Comparison of ENCODE assay signal across 8 cellular contexts in genomic region chr19:13796301-13797057, GRCh38. TPM values are rescaled to one million over a fixed set of nuclear protein-coding genes. Genes with fewer than 3 reads are reported as not detected.
DNase-seq lines count a peak whose midpoint lies in the region; TF ChIP-seq lines count a peak whose summit lies in the region.

No MANE protein-coding gene starts in this region.

- DNase-seq in AG08396 (ENCODE audit: low spot score) (peak; percentile 92), HCEC 1CT (peak; percentile 96), glutamatergic neuron (no peak), osteocyte (ENCODE audit: extremely low spot score, unreplicated experiment) (peak; percentile 86), NCI-H524 treated with DMSO at 0.1 percent for 48 hours (lab: John Stamatoyannopoulos, UW) (no peak), NCI-H345 treated with DMSO at 0.1 percent for 48 hours (lab: John Stamatoyannopoulos, UW; ENCODE audit: unreplicated experiment) (no peak), activated gamma-delta T cell treated with Interleukin-2 at 50 U/mL for 16 hours (no peak)
- DNase-seq in activated CD4-positive, alpha-beta memory T cell treated with anti-CD3 and anti-CD28 coated beads for 36 hours = peak; percentile 32

- H3K9me3 Mint-ChIP-seq in activated CD4-positive, alpha-beta memory T cell treated with anti-CD3 and anti-CD28 coated beads for 36 hours = no peaks in the 10 kb centered on the region
- H3K9me3 Mint-ChIP-seq in glutamatergic neuron (ENCODE audit: unreplicated experiment) = peaks cover 5% of the 10 kb centered on the region
- no peaks in the 10 kb centered on the region for H3K9me3 Mint-ChIP-seq in osteocyte (ENCODE audit: unreplicated experiment)

- TF ChIP-seq CTCF in glutamatergic neuron (IDR thresholded peaks at IDR 0.05; ENCODE audit: partially characterized antibody, unreplicated experiment) = no peak
- TF ChIP-seq CTCF in osteocyte (IDR thresholded peaks at IDR 0.05) = peak; percentile 41

- CTCF ChIA-PET in activated CD4-positive, alpha-beta memory T cell treated with anti-CD3 and anti-CD28 coated beads for 36 hours (lab: Charles Lee) = interaction anchor here (1.0 to 2.7 kb wide), 4 partner anchors 12 to 83 kb away, joined by 3 to 20 read pairs (median 4); no protein-coding TSS in a partner anchor

- peak overlapping the region; percentile 45 for H3K27ac Mint-ChIP-seq in activated CD4-positive, alpha-beta memory T cell treated with anti-CD3 and anti-CD28 coated beads for 36 hours
- H3K27ac Mint-ChIP-seq in glutamatergic neuron (ENCODE audit: unreplicated experiment) (peak overlapping the region; percentile 14), osteocyte (ENCODE audit: unreplicated experiment) (peak overlapping the region; percentile 75)

- no peaks in the 10 kb centered on the region for H3K36me3 Mint-ChIP-seq in activated CD4-positive, alpha-beta memory T cell treated with anti-CD3 and anti-CD28 coated beads for 36 hours
- H3K36me3 Mint-ChIP-seq in glutamatergic neuron (ENCODE audit: unreplicated experiment) = peaks cover 6% of the 10 kb centered on the region
- H3K36me3 Mint-ChIP-seq in osteocyte (ENCODE audit: unreplicated experiment) = peaks cover 9% of the 10 kb centered on the region

- peak overlapping the region; percentile 74 for H3K4me3 Mint-ChIP-seq in activated CD4-positive, alpha-beta memory T cell treated with anti-CD3 and anti-CD28 coated beads for 36 hours
- peak overlapping the region; percentile 90 for H3K4me3 Mint-ChIP-seq in glutamatergic neuron (ENCODE audit: unreplicated experiment)
- peak overlapping the region; percentile 73 for H3K4me3 Mint-ChIP-seq in osteocyte (ENCODE audit: unreplicated experiment)

- H3K4me1 Mint-ChIP-seq in activated CD4-positive, alpha-beta memory T cell treated with anti-CD3 and anti-CD28 coated beads for 36 hours (ENCODE audit: low read depth) = peaks cover 18% of the 10 kb centered on the region
- H3K4me1 Mint-ChIP-seq in glutamatergic neuron (ENCODE audit: low read depth, unreplicated experiment) (peaks cover 1% of the 10 kb centered on the region), osteocyte (ENCODE audit: unreplicated experiment) (peaks cover 39% of the 10 kb centered on the region)

- POLR2A ChIA-PET in activated CD4-positive, alpha-beta memory T cell treated with anti-CD3 and anti-CD28 coated beads for 36 hours (lab: Charles Lee) = interaction anchor here (1.4 to 2.7 kb wide), 3 partner anchors 8 to 50 kb away, joined by 3 to 10 read pairs (median 4); partner anchors contain the start of gene C19orf53

- H3K27me3 Mint-ChIP-seq in activated CD4-positive, alpha-beta memory T cell treated with anti-CD3 and anti-CD28 coated beads for 36 hours = no peaks in the 10 kb centered on the region
- peaks cover 11% of the 10 kb centered on the region for H3K27me3 Mint-ChIP-seq in glutamatergic neuron (ENCODE audit: unreplicated experiment)
- no peaks in the 10 kb centered on the region for H3K27me3 Mint-ChIP-seq in osteocyte (ENCODE audit: unreplicated experiment)

- intact Hi-C loops in activated CD4-positive, alpha-beta memory T cell treated with anti-CD3 and anti-CD28 coated beads for 36 hours (cut with micrococcal nuclease) = no loop called here

RNA-seq across cellular contexts. Expression of gene ZSWIM4, which starts 1.2 kb away (rescaled TPM):
- 10 to 100 TPM in 1 of 2 experiments, 1 to 10 TPM in 1; 9.2 to 10.2 TPM for total RNA-seq in activated CD4-positive, alpha-beta memory T cell treated with anti-CD3 and anti-CD28 coated beads for 36 hours
- total RNA-seq in glutamatergic neuron (ENCODE audit: unreplicated experiment) = 46.0 TPM
- total RNA-seq in osteocyte = 14.0 and 15.1 TPM in 2 replicates

RNA-seq across cellular contexts. Expression of gene C19orf53, which starts 22.2 kb away (rescaled TPM):
- 100 to 1,000 TPM; 124 to 142 TPM for total RNA-seq in activated CD4-positive, alpha-beta memory T cell treated with anti-CD3 and anti-CD28 coated beads for 36 hours
- total RNA-seq in glutamatergic neuron (ENCODE audit: unreplicated experiment) (68.3 TPM), osteocyte (82.4 and 86.6 TPM in 2 replicates)

RNA-seq across cellular contexts. Expression of gene MRI1, which starts 32.2 kb away (rescaled TPM):
- 10 to 100 TPM; 17.7 to 19.3 TPM for total RNA-seq in activated CD4-positive, alpha-beta memory T cell treated with anti-CD3 and anti-CD28 coated beads for 36 hours
- total RNA-seq in glutamatergic neuron (ENCODE audit: unreplicated experiment) (21.9 TPM), osteocyte (18.6 and 22.5 TPM in 2 replicates)

Comparison
In these comparisons a context has a peak if more than half of its experiments do, and no peak if none do; other contexts are left out.
1. DNase-seq: peak in AG08396 (single experiment), HCEC 1CT (single experiment), activated CD4-positive, alpha-beta memory T cell treated with anti-CD3 and anti-CD28 coated beads for 36 hours (single experiment) and osteocyte (single experiment); none in glutamatergic neuron (single experiment), NCI-H524 treated with DMSO at 0.1 percent for 48 hours (single experiment), NCI-H345 treated with DMSO at 0.1 percent for 48 hours (single experiment) and activated gamma-delta T cell treated with Interleukin-2 at 50 U/mL for 16 hours (single experiment).
2. H3K27ac Mint-ChIP-seq: peak in every context shown above with its lines; median percentile 75 in osteocyte; 45 in activated CD4-positive, alpha-beta memory T cell treated with anti-CD3 and anti-CD28 coated beads for 36 hours; 14 in glutamatergic neuron.
3. Peak in every context shown above with its lines, with median percentiles within 50 percentile points of each other: H3K4me3 Mint-ChIP-seq.